In the genomic region with DNA sequence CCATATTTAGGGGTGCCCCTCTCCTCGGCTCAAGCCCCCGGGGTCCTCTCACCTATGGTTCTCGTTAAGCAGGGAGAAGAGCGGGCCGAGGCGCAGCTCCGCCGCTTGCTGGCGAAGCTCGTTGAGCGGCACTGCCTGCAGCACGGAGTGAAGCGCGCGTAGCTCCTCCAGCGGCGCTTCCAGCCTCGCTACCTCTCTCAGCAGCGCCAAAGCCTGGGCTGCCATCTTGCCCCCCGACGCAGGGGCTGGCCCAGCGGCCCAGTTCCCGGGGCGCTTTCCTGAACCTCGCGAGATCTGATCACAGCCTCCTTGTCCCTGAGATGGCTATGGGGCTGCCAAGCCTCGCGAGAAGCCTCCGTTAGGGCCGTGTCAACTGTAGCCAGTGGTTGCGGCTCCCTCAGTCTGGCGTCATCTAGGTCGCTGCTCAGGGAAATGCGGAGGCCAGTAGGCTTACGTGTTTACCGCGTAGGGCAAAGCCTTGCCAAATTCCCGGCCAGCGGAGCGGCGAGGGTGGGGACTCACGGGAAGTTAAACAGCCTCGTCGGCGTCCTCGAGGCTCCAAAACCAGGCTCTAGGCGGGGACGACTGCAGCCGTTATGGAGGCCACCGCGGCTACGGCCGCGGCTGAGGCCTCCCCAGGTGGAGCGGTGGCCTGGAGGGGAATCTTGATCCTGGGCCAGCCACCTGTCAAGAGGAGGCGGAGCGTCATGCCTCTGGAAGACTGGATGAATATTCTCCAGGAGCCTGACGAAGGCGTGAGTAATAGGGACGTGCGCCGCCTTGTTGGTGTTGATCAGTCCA, we compare ENCODE assay signal across 1 cellular context.
TF ChIP-seq lines count a peak whose summit lies in the region.

A gene (minus strand): TSS at position 238 of the 801 bp plus-strand sequence. CDS start 13 bp downstream, at position 225.

TF ChIP-seq in HepG2, 621 proteins besides CTCF, POLR2A, EP300 and RAD21 (continued from another document and continues in another):
- no peak for TF ChIP-seq ZNF720 (CRISPR knock-in tag; IDR thresholded peaks at IDR 0.05)
- TF ChIP-seq, protein P1, sequence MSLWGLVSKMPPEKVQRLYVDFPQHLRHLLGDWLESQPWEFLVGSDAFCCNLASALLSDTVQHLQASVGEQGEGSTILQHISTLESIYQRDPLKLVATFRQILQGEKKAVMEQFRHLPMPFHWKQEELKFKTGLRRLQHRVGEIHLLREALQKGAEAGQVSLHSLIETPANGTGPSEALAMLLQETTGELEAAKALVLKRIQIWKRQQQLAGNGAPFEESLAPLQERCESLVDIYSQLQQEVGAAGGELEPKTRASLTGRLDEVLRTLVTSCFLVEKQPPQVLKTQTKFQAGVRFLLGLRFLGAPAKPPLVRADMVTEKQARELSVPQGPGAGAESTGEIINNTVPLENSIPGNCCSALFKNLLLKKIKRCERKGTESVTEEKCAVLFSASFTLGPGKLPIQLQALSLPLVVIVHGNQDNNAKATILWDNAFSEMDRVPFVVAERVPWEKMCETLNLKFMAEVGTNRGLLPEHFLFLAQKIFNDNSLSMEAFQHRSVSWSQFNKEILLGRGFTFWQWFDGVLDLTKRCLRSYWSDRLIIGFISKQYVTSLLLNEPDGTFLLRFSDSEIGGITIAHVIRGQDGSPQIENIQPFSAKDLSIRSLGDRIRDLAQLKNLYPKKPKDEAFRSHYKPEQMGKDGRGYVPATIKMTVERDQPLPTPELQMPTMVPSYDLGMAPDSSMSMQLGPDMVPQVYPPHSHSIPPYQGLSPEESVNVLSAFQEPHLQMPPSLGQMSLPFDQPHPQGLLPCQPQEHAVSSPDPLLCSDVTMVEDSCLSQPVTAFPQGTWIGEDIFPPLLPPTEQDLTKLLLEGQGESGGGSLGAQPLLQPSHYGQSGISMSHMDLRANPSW (CRISPR knock-in tag; IDR thresholded peaks at IDR 0.05; ENCODE audit: borderline replicate concordance), result no peak
- no peak for TF ChIP-seq SSRP1 (CRISPR knock-in tag; IDR thresholded peaks at IDR 0.05)
- 0 out of 2 replicates have a peak, but pooled peaks have one; percentile 54 for TF ChIP-seq ZNF850 (CRISPR knock-in tag; conservative IDR thresholded peaks at IDR 0.05)
- TF ChIP-seq, protein P2, sequence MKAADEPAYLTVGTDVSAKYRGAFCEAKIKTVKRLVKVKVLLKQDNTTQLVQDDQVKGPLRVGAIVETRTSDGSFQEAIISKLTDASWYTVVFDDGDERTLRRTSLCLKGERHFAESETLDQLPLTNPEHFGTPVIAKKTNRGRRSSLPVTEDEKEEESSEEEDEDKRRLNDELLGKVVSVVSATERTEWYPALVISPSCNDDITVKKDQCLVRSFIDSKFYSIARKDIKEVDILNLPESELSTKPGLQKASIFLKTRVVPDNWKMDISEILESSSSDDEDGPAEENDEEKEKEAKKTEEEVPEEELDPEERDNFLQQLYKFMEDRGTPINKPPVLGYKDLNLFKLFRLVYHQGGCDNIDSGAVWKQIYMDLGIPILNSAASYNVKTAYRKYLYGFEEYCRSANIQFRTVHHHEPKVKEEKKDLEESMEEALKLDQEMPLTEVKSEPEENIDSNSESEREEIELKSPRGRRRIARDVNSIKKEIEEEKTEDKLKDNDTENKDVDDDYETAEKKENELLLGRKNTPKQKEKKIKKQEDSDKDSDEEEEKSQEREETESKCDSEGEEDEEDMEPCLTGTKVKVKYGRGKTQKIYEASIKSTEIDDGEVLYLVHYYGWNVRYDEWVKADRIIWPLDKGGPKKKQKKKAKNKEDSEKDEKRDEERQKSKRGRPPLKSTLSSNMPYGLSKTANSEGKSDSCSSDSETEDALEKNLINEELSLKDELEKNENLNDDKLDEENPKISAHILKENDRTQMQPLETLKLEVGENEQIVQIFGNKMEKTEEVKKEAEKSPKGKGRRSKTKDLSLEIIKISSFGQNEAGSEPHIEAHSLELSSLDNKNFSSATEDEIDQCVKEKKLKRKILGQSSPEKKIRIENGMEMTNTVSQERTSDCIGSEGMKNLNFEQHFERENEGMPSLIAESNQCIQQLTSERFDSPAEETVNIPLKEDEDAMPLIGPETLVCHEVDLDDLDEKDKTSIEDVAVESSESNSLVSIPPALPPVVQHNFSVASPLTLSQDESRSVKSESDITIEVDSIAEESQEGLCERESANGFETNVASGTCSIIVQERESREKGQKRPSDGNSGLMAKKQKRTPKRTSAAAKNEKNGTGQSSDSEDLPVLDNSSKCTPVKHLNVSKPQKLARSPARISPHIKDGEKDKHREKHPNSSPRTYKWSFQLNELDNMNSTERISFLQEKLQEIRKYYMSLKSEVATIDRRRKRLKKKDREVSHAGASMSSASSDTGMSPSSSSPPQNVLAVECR (CRISPR knock-in tag; IDR thresholded peaks at IDR 0.05; ENCODE audit: borderline replicate concordance), result peak; percentile 78
- peak; percentile 76; the same call in 1 of the 2 replicates for TF ChIP-seq TBX2 (CRISPR knock-in tag; IDR thresholded peaks at IDR 0.05; ENCODE audit: borderline replicate concordance)
- TF ChIP-seq, protein P3, sequence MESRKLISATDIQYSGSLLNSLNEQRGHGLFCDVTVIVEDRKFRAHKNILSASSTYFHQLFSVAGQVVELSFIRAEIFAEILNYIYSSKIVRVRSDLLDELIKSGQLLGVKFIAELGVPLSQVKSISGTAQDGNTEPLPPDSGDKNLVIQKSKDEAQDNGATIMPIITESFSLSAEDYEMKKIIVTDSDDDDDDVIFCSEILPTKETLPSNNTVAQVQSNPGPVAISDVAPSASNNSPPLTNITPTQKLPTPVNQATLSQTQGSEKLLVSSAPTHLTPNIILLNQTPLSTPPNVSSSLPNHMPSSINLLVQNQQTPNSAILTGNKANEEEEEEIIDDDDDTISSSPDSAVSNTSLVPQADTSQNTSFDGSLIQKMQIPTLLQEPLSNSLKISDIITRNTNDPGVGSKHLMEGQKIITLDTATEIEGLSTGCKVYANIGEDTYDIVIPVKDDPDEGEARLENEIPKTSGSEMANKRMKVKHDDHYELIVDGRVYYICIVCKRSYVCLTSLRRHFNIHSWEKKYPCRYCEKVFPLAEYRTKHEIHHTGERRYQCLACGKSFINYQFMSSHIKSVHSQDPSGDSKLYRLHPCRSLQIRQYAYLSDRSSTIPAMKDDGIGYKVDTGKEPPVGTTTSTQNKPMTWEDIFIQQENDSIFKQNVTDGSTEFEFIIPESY (CRISPR knock-in tag; IDR thresholded peaks at IDR 0.05), result peak; percentile 98
- no peak for TF ChIP-seq ZNF44 (CRISPR knock-in tag; IDR thresholded peaks at IDR 0.05)
- no peak for TF ChIP-seq ZSCAN30 (CRISPR knock-in tag; IDR thresholded peaks at IDR 0.05)
- peak; percentile 49; the same call in 1 of the 2 replicates for TF ChIP-seq ZNF143 (CRISPR knock-in tag; IDR thresholded peaks at IDR 0.05)
- TF ChIP-seq, protein P4, sequence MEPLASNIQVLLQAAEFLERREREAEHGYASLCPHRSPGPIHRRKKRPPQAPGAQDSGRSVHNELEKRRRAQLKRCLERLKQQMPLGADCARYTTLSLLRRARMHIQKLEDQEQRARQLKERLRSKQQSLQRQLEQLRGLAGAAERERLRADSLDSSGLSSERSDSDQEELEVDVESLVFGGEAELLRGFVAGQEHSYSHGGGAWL (CRISPR knock-in tag; IDR thresholded peaks at IDR 0.05), result peak; percentile 62
- TF ChIP-seq, protein P5, sequence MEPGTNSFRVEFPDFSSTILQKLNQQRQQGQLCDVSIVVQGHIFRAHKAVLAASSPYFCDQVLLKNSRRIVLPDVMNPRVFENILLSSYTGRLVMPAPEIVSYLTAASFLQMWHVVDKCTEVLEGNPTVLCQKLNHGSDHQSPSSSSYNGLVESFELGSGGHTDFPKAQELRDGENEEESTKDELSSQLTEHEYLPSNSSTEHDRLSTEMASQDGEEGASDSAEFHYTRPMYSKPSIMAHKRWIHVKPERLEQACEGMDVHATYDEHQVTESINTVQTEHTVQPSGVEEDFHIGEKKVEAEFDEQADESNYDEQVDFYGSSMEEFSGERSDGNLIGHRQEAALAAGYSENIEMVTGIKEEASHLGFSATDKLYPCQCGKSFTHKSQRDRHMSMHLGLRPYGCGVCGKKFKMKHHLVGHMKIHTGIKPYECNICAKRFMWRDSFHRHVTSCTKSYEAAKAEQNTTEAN (CRISPR knock-in tag; conservative IDR thresholded peaks at IDR 0.05), result 0 out of 2 replicates have a peak, but pooled peaks have one; percentile 54
- 0 out of 2 replicates have a peak, but pooled peaks have one; percentile 30 for TF ChIP-seq ISX (CRISPR knock-in tag; conservative IDR thresholded peaks at IDR 0.05)
- TF ChIP-seq ZNF430 (CRISPR knock-in tag; IDR thresholded peaks at IDR 0.05), result peak; percentile 40; the same call in 1 of the 2 replicates
- no peak for TF ChIP-seq MLLT10 (CRISPR knock-in tag; IDR thresholded peaks at IDR 0.05)
- peak; percentile 53; the same call in 1 of the 2 replicates for TF ChIP-seq ISL2 (CRISPR knock-in tag; IDR thresholded peaks at IDR 0.05)
- TF ChIP-seq KDM4B (CRISPR knock-in tag; IDR thresholded peaks at IDR 0.05), result no peak
- no peak for TF ChIP-seq SUZ12 (IDR thresholded peaks at IDR 0.05; ENCODE audit: low read depth, low read length)
- TF ChIP-seq KMT2A (CRISPR knock-in tag; IDR thresholded peaks at IDR 0.05), result peak; percentile 87
- TF ChIP-seq NPAS2 (CRISPR knock-in tag; IDR thresholded peaks at IDR 0.05; ENCODE audit: borderline replicate concordance), result no peak
- TF ChIP-seq, protein P6, sequence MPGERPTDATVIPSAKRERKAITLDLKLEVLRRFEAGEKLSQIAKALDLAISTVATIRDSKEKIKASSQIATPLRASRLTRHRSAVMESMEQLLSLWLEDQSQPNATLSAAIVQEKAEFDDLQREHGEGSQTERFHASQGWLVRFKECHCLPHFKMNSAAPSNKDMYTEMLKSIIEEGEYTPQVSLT (CRISPR knock-in tag; IDR thresholded peaks at IDR 0.05; ENCODE audit: borderline replicate concordance, low read depth), result no peak
- peak; percentile 85; the same call in 1 of the 2 replicates for TF ChIP-seq ZNF839 (CRISPR knock-in tag; IDR thresholded peaks at IDR 0.05; ENCODE audit: borderline replicate concordance)
- TF ChIP-seq, protein P7, sequence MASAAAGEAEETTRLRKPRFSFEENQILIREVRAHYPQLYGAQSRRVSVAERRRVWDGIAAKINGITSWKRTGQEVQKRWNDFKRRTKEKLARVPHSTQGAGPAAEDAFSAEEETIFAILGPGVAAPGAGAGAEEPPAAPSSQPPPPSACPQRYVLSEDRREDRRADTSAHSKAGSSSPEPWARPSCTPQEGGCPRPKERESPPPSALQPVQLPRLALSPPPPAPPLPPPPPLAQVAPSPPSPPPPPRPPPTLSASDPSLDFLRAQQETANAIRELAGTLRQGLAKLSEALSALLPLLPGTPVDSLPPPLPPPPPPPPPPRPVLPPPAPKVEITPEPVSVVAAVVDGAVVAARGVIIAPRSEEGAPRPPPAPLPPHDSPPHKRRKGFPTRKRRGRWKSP (CRISPR knock-in tag; IDR thresholded peaks at IDR 0.05), result peak; percentile 80; the same call in 1 of the 2 replicates
- TF ChIP-seq ZEB1 (IDR thresholded peaks at IDR 0.05; ENCODE audit: insufficient replicate concordance, low read depth), result no peak
- no peak; the same call in 1 of the 2 replicates for TF ChIP-seq ZNF446 (CRISPR knock-in tag; IDR thresholded peaks at IDR 0.05)
- 0 out of 2 replicates have a peak, but pooled peaks have one; percentile 59 for TF ChIP-seq ZNF878 (CRISPR knock-in tag; IDR thresholded peaks at IDR 0.05)
- TF ChIP-seq MEIS2 (CRISPR knock-in tag; IDR thresholded peaks at IDR 0.05), result peak; percentile 61; the same call in 1 of the 2 replicates
- no peak for TF ChIP-seq KDM1A (CRISPR knock-in tag; IDR thresholded peaks at IDR 0.05)
- peak; percentile 62; the same call in 1 of the 2 replicates for TF ChIP-seq ZNF543 (CRISPR knock-in tag; IDR thresholded peaks at IDR 0.05)
- TF ChIP-seq, protein P8, sequence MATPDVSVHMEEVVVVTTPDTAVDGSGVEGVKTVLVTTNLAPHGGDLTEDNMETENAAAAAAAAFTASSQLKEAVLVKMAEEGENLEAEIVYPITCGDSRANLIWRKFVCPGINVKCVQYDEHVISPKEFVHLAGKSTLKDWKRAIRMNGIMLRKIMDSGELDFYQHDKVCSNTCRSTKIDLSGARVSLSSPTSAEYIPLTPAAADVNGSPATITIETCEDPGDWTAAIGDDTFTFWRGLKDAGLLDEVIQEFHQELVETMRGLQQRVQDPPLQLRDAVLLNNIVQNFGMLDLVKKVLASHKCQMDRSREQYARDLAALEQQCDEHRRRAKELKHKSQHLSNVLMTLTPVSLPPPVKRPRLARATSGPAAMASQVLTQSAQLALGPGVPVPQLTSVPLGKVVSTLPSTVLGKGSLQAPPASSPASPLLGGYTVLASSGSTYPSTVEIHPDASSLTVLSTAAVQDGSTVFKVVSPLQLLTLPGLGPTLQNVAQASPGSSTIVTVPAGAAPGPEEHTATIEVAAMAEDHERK (CRISPR knock-in tag; IDR thresholded peaks at IDR 0.05; ENCODE audit: low read depth), result no peak
- no peak for TF ChIP-seq NFATC3 (CRISPR knock-in tag; IDR thresholded peaks at IDR 0.05)
- TF ChIP-seq ZBTB1 (CRISPR knock-in tag; IDR thresholded peaks at IDR 0.05; ENCODE audit: borderline replicate concordance), result no peak
- no peak for TF ChIP-seq ATF7 (IDR thresholded peaks at IDR 0.05)
- TF ChIP-seq ATF7 (CRISPR knock-in tag; IDR thresholded peaks at IDR 0.05), result no peak
- peak; percentile 91; the same call in 1 of the 2 replicates for TF ChIP-seq ZNF816 (CRISPR knock-in tag; IDR thresholded peaks at IDR 0.05; ENCODE audit: borderline replicate concordance)
- peak; percentile 51 for TF ChIP-seq ASH2L (IDR thresholded peaks at IDR 0.05; ENCODE audit: insufficient read length, low read depth, low read length)
- TF ChIP-seq REPIN1 (CRISPR knock-in tag; IDR thresholded peaks at IDR 0.05; ENCODE audit: borderline replicate concordance, low read depth), result no peak; the same call in 1 of the 2 replicates
- peak; percentile 99 for TF ChIP-seq CHD2 (IDR thresholded peaks at IDR 0.05; ENCODE audit: low read depth, low read length)
- TF ChIP-seq ZFYVE20 (CRISPR knock-in tag; IDR thresholded peaks at IDR 0.05; ENCODE audit: borderline replicate concordance, low read depth), result no peak
- 0 out of 2 replicates have a peak, but pooled peaks have one; percentile 56 for TF ChIP-seq MTF1 (CRISPR knock-in tag; IDR thresholded peaks at IDR 0.05)
- peak; percentile 85 for TF ChIP-seq BORCS8-MEF2B (CRISPR knock-in tag; IDR thresholded peaks at IDR 0.05)
- TF ChIP-seq HDAC6 (IDR thresholded peaks at IDR 0.05; ENCODE audit: low read depth, low read length), result no peak
- TF ChIP-seq ATF1 (CRISPR knock-in tag; IDR thresholded peaks at IDR 0.05), result peak; percentile 62
- TF ChIP-seq, protein P9, sequence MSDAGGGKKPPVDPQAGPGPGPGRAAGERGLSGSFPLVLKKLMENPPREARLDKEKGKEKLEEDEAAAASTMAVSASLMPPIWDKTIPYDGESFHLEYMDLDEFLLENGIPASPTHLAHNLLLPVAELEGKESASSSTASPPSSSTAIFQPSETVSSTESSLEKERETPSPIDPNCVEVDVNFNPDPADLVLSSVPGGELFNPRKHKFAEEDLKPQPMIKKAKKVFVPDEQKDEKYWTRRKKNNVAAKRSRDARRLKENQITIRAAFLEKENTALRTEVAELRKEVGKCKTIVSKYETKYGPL (CRISPR knock-in tag; IDR thresholded peaks at IDR 0.05), result no peak
- TF ChIP-seq, protein P10, sequence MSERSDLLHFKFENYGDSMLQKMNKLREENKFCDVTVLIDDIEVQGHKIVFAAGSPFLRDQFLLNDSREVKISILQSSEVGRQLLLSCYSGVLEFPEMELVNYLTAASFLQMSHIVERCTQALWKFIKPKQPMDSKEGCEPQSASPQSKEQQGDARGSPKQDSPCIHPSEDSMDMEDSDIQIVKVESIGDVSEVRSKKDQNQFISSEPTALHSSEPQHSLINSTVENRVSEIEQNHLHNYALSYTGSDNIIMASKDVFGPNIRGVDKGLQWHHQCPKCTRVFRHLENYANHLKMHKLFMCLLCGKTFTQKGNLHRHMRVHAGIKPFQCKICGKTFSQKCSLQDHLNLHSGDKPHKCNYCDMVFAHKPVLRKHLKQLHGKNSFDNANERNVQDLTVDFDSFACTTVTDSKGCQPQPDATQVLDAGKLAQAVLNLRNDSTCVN (CRISPR knock-in tag; IDR thresholded peaks at IDR 0.05; ENCODE audit: borderline replicate concordance), result peak; percentile 12; the same call in 1 of the 2 replicates
- TF ChIP-seq ZNF768 (CRISPR knock-in tag; IDR thresholded peaks at IDR 0.05), result peak; percentile 61; the same call in 1 of the 2 replicates
- peak; percentile 31; the same call in 1 of the 2 replicates for TF ChIP-seq FOSL2 (CRISPR knock-in tag; IDR thresholded peaks at IDR 0.05)
